Comparison of ENCODE assay signal across 13 cellular contexts in the genomic region with DNA sequence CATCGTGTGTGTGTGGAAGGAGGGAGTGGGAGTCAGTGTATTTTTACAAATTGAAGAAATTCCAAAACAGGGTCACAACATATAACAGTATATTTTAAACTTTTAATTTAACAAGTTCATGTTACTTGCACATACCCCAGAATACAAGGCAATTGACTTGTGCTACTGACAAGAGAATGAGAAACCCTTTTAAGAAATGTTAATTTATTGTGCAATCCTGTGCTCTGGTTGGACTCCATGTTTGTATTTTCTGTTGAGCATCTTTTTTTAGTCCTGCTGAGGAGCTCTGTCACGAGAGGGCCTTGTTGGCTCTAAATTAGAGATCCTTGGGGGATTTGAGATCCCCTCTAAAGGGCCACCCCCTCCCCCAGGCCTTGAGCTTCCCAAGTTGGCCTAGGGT. TPM values are rescaled to one million over a fixed set of nuclear protein-coding genes. Genes with fewer than 3 reads are reported as not detected.
A peak's percentile ranks its signal among the peaks of the same experiment; 100 is the strongest.
DNase-seq lines count a peak whose midpoint lies in the region; TF ChIP-seq lines count a peak whose summit lies in the region.
"Had no signal": no experiment of that assay in that cellular context is flagged by ENCODE, and none has a peak within 500 bp of the region (broad histone marks: within the 10 kb centered on the region; RNA-seq: fewer than 3 reads in every experiment).

No MANE protein-coding gene starts in this region.

- H3K27me3 Mint-ChIP-seq in nephron (ENCODE audit: low read depth) = peaks cover 12% of the 10 kb centered on the region

- no peak overlapping the region for H3K4me3 ChIP-seq in coronary artery
- no peak overlapping the region for H3K4me3 ChIP-seq in transverse colon

- no peak for TF ChIP-seq EP300 in transverse colon (IDR thresholded peaks at IDR 0.05; ENCODE audit: low read depth)

- TF ChIP-seq CTCF in coronary artery (IDR thresholded peaks at IDR 0.05) (no peak), nephron (IDR thresholded peaks at IDR 0.05; ENCODE audit: unreplicated experiment in 3 of 3) (no peak), transverse colon (IDR thresholded peaks at IDR 0.05) (no peak)

- peak; percentile 26 for DNase-seq in MV-4-11 (lab: John Stamatoyannopoulos, UW)
- DNase-seq in coronary artery (ENCODE audit: low spot score) = no peak
- no peak for DNase-seq in transverse colon
- no peak for DNase-seq in CD1c-positive myeloid dendritic cell (ENCODE audit: extremely low spot score)
- DNase-seq in kidney glomerular epithelial cell (lab: John Stamatoyannopoulos, UW) = no peak
- DNase-seq in NCI-H510A treated with DMSO at 0.1 percent for 48 hours (lab: John Stamatoyannopoulos, UW) = no peak
- DNase-seq: activated naive CD4-positive, alpha-beta T cell; caudate nucleus; CD8-positive, alpha-beta memory T cell; NCI-H1048; nucleus accumbens; thyroid gland had no signal

- H3K9me3 Mint-ChIP-seq in nephron = no peaks in the 10 kb centered on the region
- H3K9me3 Mint-ChIP-seq: CD8-positive, alpha-beta memory T cell had no signal

- peaks cover 13 to 43% (median 28%) of the 10 kb centered on the region in 4 donors for H3K4me1 ChIP-seq in transverse colon

- H3K36me3 Mint-ChIP-seq in nephron (ENCODE audit: low read depth) = no peaks in the 10 kb centered on the region
- H3K36me3 Mint-ChIP-seq: CD8-positive, alpha-beta memory T cell had no signal

- intact Hi-C loops in transverse colon (cut with DNase I; ENCODE audit: low total_unique reads) = no loop called here

- H3K4me1 Mint-ChIP-seq in nephron = peaks cover 57% of the 10 kb centered on the region

- H3K36me3 ChIP-seq in transverse colon = no peaks in the 10 kb centered on the region
- H3K36me3 ChIP-seq: thyroid gland had no signal

- H3K27me3 ChIP-seq in transverse colon = no peaks in the 10 kb centered on the region
- H3K27me3 ChIP-seq: thyroid gland had no signal

- no peak for TF ChIP-seq POLR2A in transverse colon (IDR thresholded peaks at IDR 0.05)

- peak overlapping the region; percentile 89 to 93 (median 93) for H3K4me3 Mint-ChIP-seq in nephron

- peak overlapping the region in 2 of 3 experiments; percentile 78 to 83 for H3K27ac Mint-ChIP-seq in nephron
- H3K27ac Mint-ChIP-seq: CD8-positive, alpha-beta memory T cell had no signal

- H3K9me3 ChIP-seq in transverse colon = no peaks in the 10 kb centered on the region
- H3K9me3 ChIP-seq: thyroid gland had no signal

- H3K27ac ChIP-seq in coronary artery = peak overlapping the region; percentile 86 to 98
- peak overlapping the region; percentile 92 to 99 (median 94) for H3K27ac ChIP-seq in transverse colon

- WGBS in transverse colon (ENCODE audit: low coverage in 1 of 2), 2 donors = 50 to 55% methylated on average over 1 to 2 of the region's 2 CpGs

- in situ Hi-C loops in transverse colon (cut with MboI; ENCODE audit: low pct_ligation_motif_present in 1 of 4, low pct_unique_long_range_greater_than_20kb in 1 of 4, low sequenced_read_pairs in 3 of 4) = no loop called here

RNA-seq across cellular contexts. Expression of gene EMP2, which starts 1.1 kb away (rescaled TPM):
- 10 to 100 TPM; 22.1 to 51.0 (median 40.2) TPM for total RNA-seq in transverse colon
- total RNA-seq: CD8-positive, alpha-beta memory T cell had no signal
